In the genomic region with DNA sequence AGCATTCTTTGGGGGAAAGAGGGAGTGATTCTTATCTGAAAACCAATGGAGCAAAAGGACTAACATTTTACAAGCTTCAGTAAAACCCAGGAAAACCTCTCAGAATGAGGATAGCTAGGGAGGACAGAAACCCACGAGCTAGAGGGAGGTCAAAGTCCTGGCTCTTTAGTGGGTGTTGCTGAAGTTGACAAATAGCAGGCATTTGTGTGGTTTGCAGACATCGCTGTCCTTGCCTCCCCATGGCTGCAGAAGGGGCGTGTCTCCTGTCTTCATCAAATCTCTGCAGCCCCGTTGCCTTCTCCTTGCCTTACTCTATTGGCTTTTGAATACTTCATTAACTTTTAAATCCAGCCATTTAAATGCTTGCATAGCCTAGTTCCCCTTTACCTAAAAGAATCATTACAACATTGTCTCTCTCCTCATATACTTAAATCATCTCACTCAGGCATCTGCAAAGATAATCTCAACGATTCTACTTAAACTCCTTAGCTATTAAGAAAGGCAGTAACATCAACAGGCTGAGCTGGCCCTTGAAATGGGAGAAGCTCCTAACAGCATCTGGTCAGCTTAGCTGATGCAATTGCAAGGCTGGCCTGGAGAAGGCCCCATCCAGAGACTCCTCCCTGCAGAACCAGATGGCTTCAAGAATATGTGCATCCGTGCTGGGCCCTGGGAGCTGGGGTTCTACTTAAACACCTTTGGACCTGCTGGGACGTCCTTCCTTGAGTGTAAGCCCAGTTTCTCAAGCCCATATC, we compare ENCODE assay signal across 1 cellular context.
TF ChIP-seq lines count a peak whose summit lies in the region.

No MANE protein-coding gene starts in this region.

TF ChIP-seq in GM23338, 12 proteins besides CTCF, POLR2A, EP300 and RAD21 (continued from another document):
- TF ChIP-seq, protein P1, sequence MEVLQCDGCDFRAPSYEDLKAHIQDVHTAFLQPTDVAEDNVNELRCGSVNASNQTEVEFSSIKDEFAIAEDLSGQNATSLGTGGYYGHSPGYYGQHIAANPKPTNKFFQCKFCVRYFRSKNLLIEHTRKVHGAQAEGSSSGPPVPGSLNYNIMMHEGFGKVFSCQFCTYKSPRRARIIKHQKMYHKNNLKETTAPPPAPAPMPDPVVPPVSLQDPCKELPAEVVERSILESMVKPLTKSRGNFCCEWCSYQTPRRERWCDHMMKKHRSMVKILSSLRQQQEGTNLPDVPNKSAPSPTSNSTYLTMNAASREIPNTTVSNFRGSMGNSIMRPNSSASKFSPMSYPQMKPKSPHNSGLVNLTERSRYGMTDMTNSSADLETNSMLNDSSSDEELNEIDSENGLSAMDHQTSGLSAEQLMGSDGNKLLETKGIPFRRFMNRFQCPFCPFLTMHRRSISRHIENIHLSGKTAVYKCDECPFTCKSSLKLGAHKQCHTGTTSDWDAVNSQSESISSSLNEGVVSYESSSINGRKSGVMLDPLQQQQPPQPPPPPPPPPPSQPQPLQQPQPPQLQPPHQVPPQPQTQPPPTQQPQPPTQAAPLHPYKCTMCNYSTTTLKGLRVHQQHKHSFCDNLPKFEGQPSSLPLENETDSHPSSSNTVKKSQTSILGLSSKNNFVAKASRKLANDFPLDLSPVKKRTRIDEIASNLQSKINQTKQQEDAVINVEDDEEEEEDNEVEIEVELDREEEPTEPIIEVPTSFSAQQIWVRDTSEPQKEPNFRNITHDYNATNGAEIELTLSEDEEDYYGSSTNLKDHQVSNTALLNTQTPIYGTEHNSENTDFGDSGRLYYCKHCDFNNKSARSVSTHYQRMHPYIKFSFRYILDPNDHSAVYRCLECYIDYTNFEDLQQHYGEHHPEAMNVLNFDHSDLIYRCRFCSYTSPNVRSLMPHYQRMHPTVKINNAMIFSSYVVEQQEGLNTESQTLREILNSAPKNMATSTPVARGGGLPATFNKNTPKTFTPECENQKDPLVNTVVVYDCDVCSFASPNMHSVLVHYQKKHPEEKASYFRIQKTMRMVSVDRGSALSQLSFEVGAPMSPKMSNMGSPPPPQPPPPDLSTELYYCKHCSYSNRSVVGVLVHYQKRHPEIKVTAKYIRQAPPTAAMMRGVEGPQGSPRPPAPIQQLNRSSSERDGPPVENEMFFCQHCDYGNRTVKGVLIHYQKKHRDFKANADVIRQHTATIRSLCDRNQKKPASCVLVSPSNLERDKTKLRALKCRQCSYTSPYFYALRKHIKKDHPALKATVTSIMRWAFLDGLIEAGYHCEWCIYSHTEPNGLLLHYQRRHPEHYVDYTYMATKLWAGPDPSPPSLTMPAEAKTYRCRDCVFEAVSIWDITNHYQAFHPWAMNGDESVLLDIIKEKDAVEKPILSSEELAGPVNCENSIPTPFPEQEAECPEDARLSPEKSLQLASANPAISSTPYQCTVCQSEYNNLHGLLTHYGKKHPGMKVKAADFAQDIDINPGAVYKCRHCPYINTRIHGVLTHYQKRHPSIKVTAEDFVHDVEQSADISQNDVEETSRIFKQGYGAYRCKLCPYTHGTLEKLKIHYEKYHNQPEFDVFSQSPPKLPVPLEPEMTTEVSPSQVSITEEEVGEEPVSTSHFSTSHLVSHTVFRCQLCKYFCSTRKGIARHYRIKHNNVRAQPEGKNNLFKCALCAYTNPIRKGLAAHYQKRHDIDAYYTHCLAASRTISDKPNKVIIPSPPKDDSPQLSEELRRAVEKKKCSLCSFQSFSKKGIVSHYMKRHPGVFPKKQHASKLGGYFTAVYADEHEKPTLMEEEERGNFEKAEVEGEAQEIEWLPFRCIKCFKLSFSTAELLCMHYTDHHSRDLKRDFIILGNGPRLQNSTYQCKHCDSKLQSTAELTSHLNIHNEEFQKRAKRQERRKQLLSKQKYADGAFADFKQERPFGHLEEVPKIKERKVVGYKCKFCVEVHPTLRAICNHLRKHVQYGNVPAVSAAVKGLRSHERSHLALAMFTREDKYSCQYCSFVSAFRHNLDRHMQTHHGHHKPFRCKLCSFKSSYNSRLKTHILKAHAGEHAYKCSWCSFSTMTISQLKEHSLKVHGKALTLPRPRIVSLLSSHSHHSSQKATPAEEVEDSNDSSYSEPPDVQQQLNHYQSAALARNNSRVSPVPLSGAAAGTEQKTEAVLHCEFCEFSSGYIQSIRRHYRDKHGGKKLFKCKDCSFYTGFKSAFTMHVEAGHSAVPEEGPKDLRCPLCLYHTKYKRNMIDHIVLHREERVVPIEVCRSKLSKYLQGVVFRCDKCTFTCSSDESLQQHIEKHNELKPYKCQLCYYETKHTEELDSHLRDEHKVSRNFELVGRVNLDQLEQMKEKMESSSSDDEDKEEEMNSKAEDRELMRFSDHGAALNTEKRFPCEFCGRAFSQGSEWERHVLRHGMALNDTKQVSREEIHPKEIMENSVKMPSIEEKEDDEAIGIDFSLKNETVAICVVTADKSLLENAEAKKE (CRISPR knock-in tag; IDR thresholded peaks at IDR 0.05): peak; percentile 63; the same call in 1 of the 2 replicates
- TF ChIP-seq EZH2phosphoT487 (IDR thresholded peaks at IDR 0.05; ENCODE audit: unreplicated experiment) (no peak), CREB1 (CRISPR knock-in tag; IDR thresholded peaks at IDR 0.05; ENCODE audit: low read depth) (no peak)
